ENCODE assay signal across 30 cellular contexts in the genomic region with DNA sequence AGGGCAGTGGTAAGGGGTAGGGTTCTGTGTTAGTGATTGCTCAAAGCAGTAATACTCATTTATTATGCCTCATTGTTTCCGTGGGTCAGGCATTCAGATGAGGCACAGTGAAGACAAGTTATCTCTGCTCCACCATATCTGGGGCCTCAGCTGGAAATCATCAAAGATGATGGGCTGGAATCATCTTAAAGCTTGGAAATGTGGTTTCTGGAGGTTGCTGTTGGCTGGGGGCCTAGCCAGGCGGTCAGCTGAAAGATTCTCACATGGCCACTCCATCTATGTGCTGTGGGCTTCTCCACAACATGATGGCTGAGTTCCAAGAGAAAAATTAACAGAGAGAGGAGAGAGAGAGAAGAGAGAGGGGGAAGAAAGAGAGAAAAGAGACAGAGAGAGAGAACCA.
"Had no signal": no experiment of that assay in that cellular context is flagged by ENCODE, and none has a peak within 500 bp of the region (broad histone marks: within the 10 kb centered on the region; RNA-seq: fewer than 3 reads in every experiment).

No MANE protein-coding gene starts in this region.

- H3K4me3 Mint-ChIP-seq: activated B cell treated with CpG ODN at 0.5 μM for 24 hours; activated CD4-positive, alpha-beta memory T cell treated with anti-CD3 and anti-CD28 coated beads for 36 hours; activated CD4-positive, alpha-beta T cell treated with anti-CD3 and anti-CD28 coated beads, Interleukin-2, amount 10 ng/mL, durations not matched to agents 7 days and 5 days; activated naive CD8-positive, alpha-beta T cell treated with anti-CD3 and anti-CD28 coated beads, Interleukin-2, amount 50 U/mL, for 24 hours; activated T-cell treated with anti-CD3 and anti-CD28 coated beads, Interleukin-2, amount 50 U/mL, for 4 hours; brain; central memory CD8-positive, alpha-beta T cell; T-helper 17 cell had no signal

- H3K36me3 ChIP-seq: MG63, Peyer's patch, SJCRH30 had no signal

- H3K4me1 ChIP-seq: Peyer's patch, SJCRH30 had no signal

- H3K4me3 ChIP-seq: MG63, Peyer's patch, SJCRH30 had no signal

- H3K4me1 Mint-ChIP-seq: activated B cell treated with CpG ODN at 0.5 μM for 24 hours; activated CD4-positive, alpha-beta T cell treated with anti-CD3 and anti-CD28 coated beads, Interleukin-2, amount 10 ng/mL, durations not matched to agents 7 days and 5 days; activated naive CD8-positive, alpha-beta T cell treated with anti-CD3 and anti-CD28 coated beads, Interleukin-2, amount 50 U/mL, for 24 hours; central memory CD8-positive, alpha-beta T cell; T-helper 17 cell had no signal

- H3K27me3 ChIP-seq: MG63, Peyer's patch, SJCRH30 had no signal

- ATAC-seq: activated naive CD4-positive, alpha-beta T cell treated with anti-CD3 and anti-CD28 coated beads, Interleukin-2, amount 50 U/mL, for 72 hours; activated naive CD8-positive, alpha-beta T cell treated with anti-CD3 and anti-CD28 coated beads, Interleukin-2, amount 50 U/mL, for 24 hours; activated T-cell treated with anti-CD3 and anti-CD28 coated beads, Interleukin-2, amount 50 U/mL, for 4 hours; T-helper 17 cell had no signal

- H3K36me3 Mint-ChIP-seq: activated CD4-positive, alpha-beta memory T cell treated with anti-CD3 and anti-CD28 coated beads for 36 hours; activated naive CD4-positive, alpha-beta T cell treated with anti-CD3 and anti-CD28 coated beads, Interleukin-2, amount 50 U/mL, for 72 hours; brain had no signal

- H3K9me3 Mint-ChIP-seq: activated B cell treated with CpG ODN at 0.5 μM for 24 hours; activated CD4-positive, alpha-beta memory T cell treated with anti-CD3 and anti-CD28 coated beads for 36 hours; activated CD4-positive, alpha-beta T cell treated with anti-CD3 and anti-CD28 coated beads, Interleukin-2, amount 10 ng/mL, durations not matched to agents 7 days and 5 days; activated naive CD8-positive, alpha-beta T cell treated with anti-CD3 and anti-CD28 coated beads, Interleukin-2, amount 50 U/mL, for 24 hours; activated T-cell treated with anti-CD3 and anti-CD28 coated beads, Interleukin-2, amount 50 U/mL, for 4 hours had no signal

- H3K27ac Mint-ChIP-seq: activated B cell treated with CpG ODN at 0.5 μM for 24 hours; activated CD4-positive, alpha-beta memory T cell treated with anti-CD3 and anti-CD28 coated beads for 36 hours; activated CD4-positive, alpha-beta T cell treated with anti-CD3 and anti-CD28 coated beads, Interleukin-2, amount 10 ng/mL, durations not matched to agents 7 days and 5 days; activated naive CD8-positive, alpha-beta T cell treated with anti-CD3 and anti-CD28 coated beads, Interleukin-2, amount 50 U/mL, for 24 hours; brain; T-helper 17 cell had no signal

- FAIRE-seq: astrocyte, TTC549 had no signal

- H3K27me3 Mint-ChIP-seq: activated B cell treated with CpG ODN at 0.5 μM for 24 hours; activated CD4-positive, alpha-beta T cell treated with anti-CD3 and anti-CD28 coated beads, Interleukin-2, amount 10 ng/mL, durations not matched to agents 7 days and 5 days; activated naive CD8-positive, alpha-beta T cell treated with anti-CD3 and anti-CD28 coated beads, Interleukin-2, amount 50 U/mL, for 24 hours; brain; central memory CD8-positive, alpha-beta T cell had no signal

- H3K9me3 ChIP-seq: MG63, Peyer's patch, SJCRH30 had no signal

- H3K27ac ChIP-seq: Peyer's patch, RWPE1, SJCRH30 had no signal

- DNase-seq: activated B cell treated with CpG ODN at 0.5 μM for 24 hours; activated CD4-positive, alpha-beta memory T cell treated with anti-CD3 and anti-CD28 coated beads for 36 hours; activated CD4-positive, alpha-beta T cell treated with anti-CD3 and anti-CD28 coated beads, Interleukin-2, amount 10 ng/mL, durations not matched to agents 7 days and 5 days; activated CD8-positive, alpha-beta memory T cell treated with anti-CD3 and anti-CD28 coated beads for 24 hours; activated effector memory CD4-positive, alpha-beta T cell treated with anti-CD3 and anti-CD28 coated beads, Interleukin-2, amount 50 U/mL, for 16 hours; activated naive CD4-positive, alpha-beta T cell treated with Interleukin-2 at 50 U/mL for 16 hours; activated naive CD8-positive, alpha-beta T cell treated with anti-CD3 and anti-CD28 coated beads, Interleukin-2, amount 50 U/mL, for 24 hours; activated T-cell treated with anti-CD3 and anti-CD28 coated beads, Interleukin-2, amount 50 U/mL, for 4 hours; amniotic stem cell; MG63; MV-4-11; NCI-H1092 treated with DMSO at 0.1 percent for 48 hours; NCI-H1417 treated with DMSO at 0.1 percent for 48 hours; NCI-H1694; NCI-H2029; NCI-H2107; NCI-H510A treated with DMSO at 0.1 percent for 48 hours; NCI-H69; NK-92 treated with Interleukin-12 subunit alpha and Interleukin-12 subunit beta, amount 100 ng/mL, for 24 hours; Peyer's patch; Right ventricle myocardium superior; SJCRH30; T-helper 17 cell; T-helper 9 cell had no signal
